Comparison of ENCODE assay signal across 8 cellular contexts in the genomic region with DNA sequence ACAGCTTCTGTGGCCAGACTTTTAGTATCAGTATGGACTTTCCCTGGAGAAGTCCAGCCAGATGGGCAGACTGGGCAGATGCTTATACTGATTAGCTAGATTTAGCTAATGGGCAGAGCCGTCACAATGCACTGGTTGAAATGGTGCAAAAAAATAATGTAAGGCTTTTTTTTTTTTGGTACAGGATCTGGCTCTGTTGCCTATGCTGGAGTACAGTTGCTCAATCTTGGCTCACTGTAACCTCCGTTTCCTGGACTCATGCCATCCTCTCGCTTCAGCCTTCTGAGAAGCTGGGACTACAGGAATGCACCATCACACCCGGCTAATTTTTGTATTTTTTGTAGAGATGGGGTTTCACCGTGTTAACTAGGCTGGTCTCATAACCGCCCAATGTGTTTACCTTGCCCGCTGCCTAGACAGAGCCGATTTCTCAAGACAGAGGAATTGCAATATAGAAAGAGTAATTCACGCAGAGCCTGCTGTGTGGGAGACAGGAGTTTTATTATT. TPM values are rescaled to one million over a fixed set of nuclear protein-coding genes. Genes with fewer than 3 reads are reported as not detected.
A peak's percentile ranks its signal among the peaks of the same experiment; 100 is the strongest.
DNase-seq lines count a peak whose midpoint lies in the region; ATAC-seq and TF ChIP-seq lines count a peak whose summit lies in the region.

No MANE protein-coding gene starts in this region.

- no peak for TF ChIP-seq CTCF in ascending aorta (IDR thresholded peaks at IDR 0.05)
- no peak for TF ChIP-seq CTCF in testis (IDR thresholded peaks at IDR 0.05)
- no peak for TF ChIP-seq CTCF in endothelial cell (IDR thresholded peaks at IDR 0.05; ENCODE audit: unreplicated experiment)

- no peaks in the 10 kb centered on the region for H3K9me3 Mint-ChIP-seq in activated CD4-positive, alpha-beta T cell treated with anti-CD3 and anti-CD28 coated beads, Interleukin-2, amount 10 ng/mL, durations not matched to agents 7 days and 5 days
- no peaks in the 10 kb centered on the region for H3K9me3 Mint-ChIP-seq in endothelial cell (ENCODE audit: unreplicated experiment)

- intact Hi-C loops in ascending aorta (cut with DNase I) (no loop called here), testis (cut with DNase I; ENCODE audit: low total_unique reads) (no loop called here)

- no peak for TF ChIP-seq POLR2A in testis (IDR thresholded peaks at IDR 0.05)

- peak overlapping the region; percentile 34 to 58 for H3K27ac ChIP-seq in ascending aorta
- peak overlapping the region; percentile 68 to 80 for H3K27ac ChIP-seq in testis

- H3K4me3 Mint-ChIP-seq in activated CD4-positive, alpha-beta T cell treated with anti-CD3 and anti-CD28 coated beads, Interleukin-2, amount 10 ng/mL, durations not matched to agents 7 days and 5 days = no peak overlapping the region
- no peak overlapping the region for H3K4me3 Mint-ChIP-seq in endothelial cell (ENCODE audit: unreplicated experiment)

- no peak for ATAC-seq in HG03378 (IDR thresholded peaks at IDR 0.05; ENCODE audit: unreplicated experiment)

- H3K4me3 ChIP-seq in ascending aorta = peak overlapping the region in 1 of 2 donors; percentile 7
- H3K4me3 ChIP-seq in testis = no peak overlapping the region

- peaks cover 22% of the 10 kb centered on the region for H3K4me1 Mint-ChIP-seq in activated CD4-positive, alpha-beta T cell treated with anti-CD3 and anti-CD28 coated beads, Interleukin-2, amount 10 ng/mL, durations not matched to agents 7 days and 5 days
- no peaks in the 10 kb centered on the region for H3K4me1 Mint-ChIP-seq in endothelial cell (ENCODE audit: unreplicated experiment)

- H3K36me3 ChIP-seq in ascending aorta (no peaks in the 10 kb centered on the region), testis (ENCODE audit: low read depth, missing control alignments) (no peaks in the 10 kb centered on the region)

- POLR2A ChIA-PET in activated CD4-positive, alpha-beta T cell treated with anti-CD3 and anti-CD28 coated beads, Interleukin-2, amount 10 ng/mL, durations not matched to agents 7 days and 5 days (lab: Charles Lee) = no interaction called here

- H3K27ac Mint-ChIP-seq in activated CD4-positive, alpha-beta T cell treated with anti-CD3 and anti-CD28 coated beads, Interleukin-2, amount 10 ng/mL, durations not matched to agents 7 days and 5 days = no peak overlapping the region
- no peak overlapping the region for H3K27ac Mint-ChIP-seq in endothelial cell (ENCODE audit: unreplicated experiment)

- peaks cover 0 to 14% of the 10 kb centered on the region in 2 donors for H3K4me1 ChIP-seq in ascending aorta
- peaks cover 30% of the 10 kb centered on the region for H3K4me1 ChIP-seq in testis

- H3K36me3 Mint-ChIP-seq in activated CD4-positive, alpha-beta T cell treated with anti-CD3 and anti-CD28 coated beads, Interleukin-2, amount 10 ng/mL, durations not matched to agents 7 days and 5 days (ENCODE audit: low read depth) = no peaks in the 10 kb centered on the region
- no peaks in the 10 kb centered on the region for H3K36me3 Mint-ChIP-seq in endothelial cell (ENCODE audit: low read depth, unreplicated experiment)

- 22 to 34% methylated on average over 8 to 9 of the region's 9 CpGs for WGBS in testis, 2 donors

- H3K27me3 ChIP-seq in ascending aorta (no peaks in the 10 kb centered on the region), testis (no peaks in the 10 kb centered on the region)

- in situ Hi-C loops in KBM-7 (cut with MboI; ENCODE audit: low pct_unique_long_range_greater_than_20kb, low sequenced_read_pairs) = no loop called here

- DNase-seq in KBM-7 (peak; percentile 52), ascending aorta (ENCODE audit: low spot score in 2 of 2) (peak; percentile 40 to 90), iris pigment epithelial cell (ENCODE audit: low read depth) (peak; percentile 96), testis (peak; percentile 87), NCI-H187 treated with DMSO at 0.1 percent for 48 hours (lab: John Stamatoyannopoulos, UW) (no peak), endothelial cell (ENCODE audit: low spot score) (no peak)
- DNase-seq in activated CD4-positive, alpha-beta T cell treated with anti-CD3 and anti-CD28 coated beads, Interleukin-2, amount 10 ng/mL, durations not matched to agents 7 days and 5 days = no peak

- CTCF ChIA-PET in activated CD4-positive, alpha-beta T cell treated with anti-CD3 and anti-CD28 coated beads, Interleukin-2, amount 10 ng/mL, durations not matched to agents 7 days and 5 days (lab: Charles Lee) = interaction anchor here (0.6 to 1.8 kb wide), 4 partner anchors 10 to 222 kb away, joined by 3 to 8 read pairs (median 4); no protein-coding TSS in a partner anchor

- H3K9me3 ChIP-seq in ascending aorta (no peaks in the 10 kb centered on the region), testis (no peaks in the 10 kb centered on the region)

- no peaks in the 10 kb centered on the region for H3K27me3 Mint-ChIP-seq in activated CD4-positive, alpha-beta T cell treated with anti-CD3 and anti-CD28 coated beads, Interleukin-2, amount 10 ng/mL, durations not matched to agents 7 days and 5 days
- H3K27me3 Mint-ChIP-seq in endothelial cell (ENCODE audit: unreplicated experiment) = no peaks in the 10 kb centered on the region

RNA-seq across cellular contexts. Expression of a gene that starts 16.4 kb away (rescaled TPM):
- total RNA-seq in ascending aorta = not detected
- 10 to 100 TPM; 19.8 to 22.5 TPM for total RNA-seq in testis
- polyA plus RNA-seq in testis (ENCODE audit: insufficient read depth, low read depth, low replicate concordance) = 20.2 TPM
- 100 to 1,000 TPM; 157 to 167 TPM for total RNA-seq in activated CD4-positive, alpha-beta T cell treated with anti-CD3 and anti-CD28 coated beads, Interleukin-2, amount 10 ng/mL, durations not matched to agents 7 days and 5 days
- 19.0 TPM for total RNA-seq in endothelial cell (ENCODE audit: unreplicated experiment)

RNA-seq across cellular contexts. Expression of a gene that starts 35.6 kb away (rescaled TPM):
- 30.5 TPM for total RNA-seq in ascending aorta
- total RNA-seq in testis = 100 to 1,000 TPM; 184 to 218 TPM
- 216 TPM for polyA plus RNA-seq in testis (ENCODE audit: insufficient read depth, low read depth, low replicate concordance)
- total RNA-seq in activated CD4-positive, alpha-beta T cell treated with anti-CD3 and anti-CD28 coated beads, Interleukin-2, amount 10 ng/mL, durations not matched to agents 7 days and 5 days = 10 to 100 TPM; 34.2 to 37.7 TPM
- 60.0 TPM for total RNA-seq in endothelial cell (ENCODE audit: unreplicated experiment)

RNA-seq across cellular contexts. Expression of a gene that starts 42.7 kb away (rescaled TPM):
- total RNA-seq in ascending aorta (77.2 TPM), testis (100 to 1,000 TPM; 139 to 146 TPM), endothelial cell (ENCODE audit: unreplicated experiment) (163 TPM)
- polyA plus RNA-seq in testis (ENCODE audit: insufficient read depth, low read depth, low replicate concordance) = 132 TPM
- total RNA-seq in activated CD4-positive, alpha-beta T cell treated with anti-CD3 and anti-CD28 coated beads, Interleukin-2, amount 10 ng/mL, durations not matched to agents 7 days and 5 days = 100 to 1,000 TPM; 191 to 207 TPM

RNA-seq across cellular contexts. Expression of a gene that starts 44.7 kb away (rescaled TPM):
- total RNA-seq in ascending aorta (33.7 TPM), testis (10 to 100 TPM; 29.4 to 43.9 TPM), endothelial cell (ENCODE audit: unreplicated experiment) (48.6 TPM)
- polyA plus RNA-seq in testis (ENCODE audit: insufficient read depth, low read depth, low replicate concordance) = 31.5 TPM
- 10 to 100 TPM; 42.9 to 44.9 TPM for total RNA-seq in activated CD4-positive, alpha-beta T cell treated with anti-CD3 and anti-CD28 coated beads, Interleukin-2, amount 10 ng/mL, durations not matched to agents 7 days and 5 days

RNA-seq across cellular contexts. Expression of a gene that starts 52.4 kb away (rescaled TPM):
- total RNA-seq in ascending aorta (44.8 TPM), testis (10 to 100 TPM; 61.8 to 75.3 TPM), endothelial cell (ENCODE audit: unreplicated experiment) (49.6 TPM)
- polyA plus RNA-seq in testis (ENCODE audit: insufficient read depth, low read depth, low replicate concordance) = 118 TPM
- total RNA-seq in activated CD4-positive, alpha-beta T cell treated with anti-CD3 and anti-CD28 coated beads, Interleukin-2, amount 10 ng/mL, durations not matched to agents 7 days and 5 days = 100 to 1,000 TPM in 1 of 2 experiments, 10 to 100 TPM in 1; 98.9 to 113 TPM

Comparison
In these comparisons a context has a peak if more than half of its experiments do, and no peak if none do; other contexts are left out.
1. DNase-seq: peak in KBM-7 (single experiment), ascending aorta (2 of 2), iris pigment epithelial cell (single experiment) and testis (single experiment); none in NCI-H187 treated with DMSO at 0.1 percent for 48 hours (single experiment), activated CD4-positive, alpha-beta T cell treated with anti-CD3 and anti-CD28 coated beads, Interleukin-2, amount 10 ng/mL, durations not matched to agents 7 days and 5 days (single experiment) and endothelial cell (single experiment).
2. RNA of a gene that starts 16.4 kb away (total RNA-seq): 157 to 167 TPM in activated CD4-positive, alpha-beta T cell treated with anti-CD3 and anti-CD28 coated beads, Interleukin-2, amount 10 ng/mL, durations not matched to agents 7 days and 5 days, 19.8 to 22.5 TPM in testis and 19.0 TPM in endothelial cell (single experiment); not detected in ascending aorta (single experiment); every median in the first group is over 10 times any median in the second.